8 cellular contexts compared by ENCODE assay signal in the genomic region with DNA sequence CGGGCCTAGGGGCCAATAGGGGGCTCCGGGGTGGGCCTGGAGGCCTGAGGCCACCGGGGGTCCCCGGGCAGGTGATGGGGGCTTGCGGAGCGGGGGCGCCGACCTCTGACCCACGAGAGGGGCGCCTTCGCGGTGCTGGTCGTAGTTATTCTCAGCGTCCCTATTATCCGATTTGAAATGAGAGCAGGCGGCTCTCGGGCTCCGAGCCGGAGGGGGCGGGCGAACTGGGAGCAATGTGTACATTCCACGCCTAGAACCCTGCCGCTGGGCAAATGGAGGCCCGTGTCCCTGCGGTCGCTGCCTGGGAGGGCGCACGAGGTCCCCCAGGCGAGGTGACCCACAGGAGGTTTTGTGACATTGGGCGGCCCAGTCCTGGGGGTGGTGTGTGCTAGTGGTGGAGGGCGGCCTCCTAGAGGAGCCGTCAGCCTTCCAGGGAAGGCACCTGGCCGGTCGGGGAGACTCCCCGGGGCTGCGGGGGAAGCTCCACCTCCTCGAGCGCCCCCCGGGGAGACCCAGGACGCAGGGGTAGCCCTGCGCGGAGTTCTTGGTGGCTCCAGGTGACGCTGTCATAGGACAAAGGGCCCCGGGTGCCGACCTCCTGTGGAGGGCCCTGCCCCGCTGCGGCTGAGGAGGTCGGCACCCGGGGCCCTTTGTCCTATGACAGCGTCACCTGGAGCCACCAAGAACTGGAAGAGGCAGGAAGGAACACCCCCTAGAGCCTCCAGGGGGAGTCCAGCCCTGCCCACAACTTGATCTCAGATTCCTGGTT.
DNase-seq lines count a peak whose midpoint lies in the region; ATAC-seq and TF ChIP-seq lines count a peak whose summit lies in the region.

No MANE protein-coding gene starts in this region.

- intact Hi-C loops in dendritic cell treated with granulocyte-macrophage colony-stimulating factor and Interleukin-4, amounts not matched to agents 40 ng/mL and 50 ng/mL, for 4 days (cut with micrococcal nuclease) = no loop called here
- intact Hi-C loops in lower lobe of right lung (cut with DNase I) = no loop called here

- H3K27ac ChIP-seq in lower lobe of right lung = peak overlapping the region; percentile 93

- H3K27me3 Mint-ChIP-seq in WTC11 (ENCODE audit: low read depth) = no peaks in the 10 kb centered on the region
- peaks cover under 1% of the 10 kb centered on the region for H3K27me3 Mint-ChIP-seq in dendritic cell treated with granulocyte-macrophage colony-stimulating factor and Interleukin-4, amounts not matched to agents 40 ng/mL and 50 ng/mL, for 4 days

- H3K36me3 ChIP-seq in lower lobe of right lung = no peaks in the 10 kb centered on the region

- peaks cover 13% of the 10 kb centered on the region; the same call in 1 of the 2 replicates for H3K4me1 Mint-ChIP-seq in WTC11
- H3K4me1 Mint-ChIP-seq in dendritic cell treated with granulocyte-macrophage colony-stimulating factor and Interleukin-4, amounts not matched to agents 40 ng/mL and 50 ng/mL, for 4 days (ENCODE audit: low read depth) = peaks cover 7% of the 10 kb centered on the region

- H3K4me3 ChIP-seq in lower lobe of right lung = peak overlapping the region; percentile 66

- ATAC-seq in GM19351 (IDR thresholded peaks at IDR 0.05; ENCODE audit: unreplicated experiment) (peak; percentile 9), WTC11 (no peak; the same call in 1 of the 2 replicates), lower lobe of right lung (peak; percentile 49 to 50), HG02588 (IDR thresholded peaks at IDR 0.05; ENCODE audit: unreplicated experiment) (no peak)

- TF ChIP-seq CTCF in WTC11 (IDR thresholded peaks at IDR 0.05) (no peak), lower lobe of right lung (IDR thresholded peaks at IDR 0.05) (no peak)

- peak overlapping the region; percentile 60 for H3K4me3 Mint-ChIP-seq in WTC11
- peak overlapping the region; percentile 94 for H3K4me3 Mint-ChIP-seq in dendritic cell treated with granulocyte-macrophage colony-stimulating factor and Interleukin-4, amounts not matched to agents 40 ng/mL and 50 ng/mL, for 4 days

- H3K36me3 Mint-ChIP-seq in WTC11 = peaks cover 14% of the 10 kb centered on the region
- H3K36me3 Mint-ChIP-seq in dendritic cell treated with granulocyte-macrophage colony-stimulating factor and Interleukin-4, amounts not matched to agents 40 ng/mL and 50 ng/mL, for 4 days (ENCODE audit: low read depth) = peaks cover 14% of the 10 kb centered on the region

- no peaks in the 10 kb centered on the region for H3K9me3 Mint-ChIP-seq in WTC11
- H3K9me3 Mint-ChIP-seq in dendritic cell treated with granulocyte-macrophage colony-stimulating factor and Interleukin-4, amounts not matched to agents 40 ng/mL and 50 ng/mL, for 4 days = no peaks in the 10 kb centered on the region

- H3K9me3 ChIP-seq in lower lobe of right lung = no peaks in the 10 kb centered on the region

- no peaks in the 10 kb centered on the region for H3K27me3 ChIP-seq in lower lobe of right lung (ENCODE audit: low read depth)

- DNase-seq in AML-193 (lab: John Stamatoyannopoulos, UW) = peak; percentile 0 to 1
- peak; percentile 48 for DNase-seq in NCI-H1105 treated with DMSO at 0.1 percent for 48 hours (lab: John Stamatoyannopoulos, UW)
- peak; percentile 24 for DNase-seq in WTC11 (ENCODE audit: low spot score)
- DNase-seq in lower lobe of right lung = peak; percentile 67
- peak; percentile 30 for DNase-seq in stimulated activated CD8-positive, alpha-beta memory T cell treated with anti-CD3 and anti-CD28 coated beads, Interleukin-4, amount 100 ng/mL, for 24 hours (ENCODE audit: low read depth)

- POLR2A ChIA-PET in WTC11 (lab: Charles Lee) = no interaction called here

- CTCF ChIA-PET in WTC11 (lab: Charles Lee) = interaction anchor here (0.5 kb wide), 1 partner anchor 64 kb away, joined by 3 read pairs; no protein-coding TSS in a partner anchor

- H3K27ac Mint-ChIP-seq in WTC11 = no peak overlapping the region
- H3K27ac Mint-ChIP-seq in dendritic cell treated with granulocyte-macrophage colony-stimulating factor and Interleukin-4, amounts not matched to agents 40 ng/mL and 50 ng/mL, for 4 days = peak overlapping the region; percentile 96

- no peaks in the 10 kb centered on the region for H3K4me1 ChIP-seq in lower lobe of right lung

TF ChIP-seq in WTC11, 78 proteins besides CTCF, POLR2A, EP300 and RAD21:
- TF ChIP-seq, protein P1, sequence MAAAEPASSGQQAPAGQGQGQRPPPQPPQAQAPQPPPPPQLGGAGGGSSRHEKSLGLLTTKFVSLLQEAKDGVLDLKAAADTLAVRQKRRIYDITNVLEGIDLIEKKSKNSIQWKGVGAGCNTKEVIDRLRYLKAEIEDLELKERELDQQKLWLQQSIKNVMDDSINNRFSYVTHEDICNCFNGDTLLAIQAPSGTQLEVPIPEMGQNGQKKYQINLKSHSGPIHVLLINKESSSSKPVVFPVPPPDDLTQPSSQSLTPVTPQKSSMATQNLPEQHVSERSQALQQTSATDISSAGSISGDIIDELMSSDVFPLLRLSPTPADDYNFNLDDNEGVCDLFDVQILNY (CRISPR knock-in tag; IDR thresholded peaks at IDR 0.05) = 0 out of 2 replicates have a peak, but pooled peaks have one; percentile 9
- TF ChIP-seq ZNF423 (CRISPR knock-in tag; IDR thresholded peaks at IDR 0.05) (peak; percentile 66), TCF7 (CRISPR knock-in tag; IDR thresholded peaks at IDR 0.05; ENCODE audit: low read depth) (no peak)
- TF ChIP-seq, protein P2, sequence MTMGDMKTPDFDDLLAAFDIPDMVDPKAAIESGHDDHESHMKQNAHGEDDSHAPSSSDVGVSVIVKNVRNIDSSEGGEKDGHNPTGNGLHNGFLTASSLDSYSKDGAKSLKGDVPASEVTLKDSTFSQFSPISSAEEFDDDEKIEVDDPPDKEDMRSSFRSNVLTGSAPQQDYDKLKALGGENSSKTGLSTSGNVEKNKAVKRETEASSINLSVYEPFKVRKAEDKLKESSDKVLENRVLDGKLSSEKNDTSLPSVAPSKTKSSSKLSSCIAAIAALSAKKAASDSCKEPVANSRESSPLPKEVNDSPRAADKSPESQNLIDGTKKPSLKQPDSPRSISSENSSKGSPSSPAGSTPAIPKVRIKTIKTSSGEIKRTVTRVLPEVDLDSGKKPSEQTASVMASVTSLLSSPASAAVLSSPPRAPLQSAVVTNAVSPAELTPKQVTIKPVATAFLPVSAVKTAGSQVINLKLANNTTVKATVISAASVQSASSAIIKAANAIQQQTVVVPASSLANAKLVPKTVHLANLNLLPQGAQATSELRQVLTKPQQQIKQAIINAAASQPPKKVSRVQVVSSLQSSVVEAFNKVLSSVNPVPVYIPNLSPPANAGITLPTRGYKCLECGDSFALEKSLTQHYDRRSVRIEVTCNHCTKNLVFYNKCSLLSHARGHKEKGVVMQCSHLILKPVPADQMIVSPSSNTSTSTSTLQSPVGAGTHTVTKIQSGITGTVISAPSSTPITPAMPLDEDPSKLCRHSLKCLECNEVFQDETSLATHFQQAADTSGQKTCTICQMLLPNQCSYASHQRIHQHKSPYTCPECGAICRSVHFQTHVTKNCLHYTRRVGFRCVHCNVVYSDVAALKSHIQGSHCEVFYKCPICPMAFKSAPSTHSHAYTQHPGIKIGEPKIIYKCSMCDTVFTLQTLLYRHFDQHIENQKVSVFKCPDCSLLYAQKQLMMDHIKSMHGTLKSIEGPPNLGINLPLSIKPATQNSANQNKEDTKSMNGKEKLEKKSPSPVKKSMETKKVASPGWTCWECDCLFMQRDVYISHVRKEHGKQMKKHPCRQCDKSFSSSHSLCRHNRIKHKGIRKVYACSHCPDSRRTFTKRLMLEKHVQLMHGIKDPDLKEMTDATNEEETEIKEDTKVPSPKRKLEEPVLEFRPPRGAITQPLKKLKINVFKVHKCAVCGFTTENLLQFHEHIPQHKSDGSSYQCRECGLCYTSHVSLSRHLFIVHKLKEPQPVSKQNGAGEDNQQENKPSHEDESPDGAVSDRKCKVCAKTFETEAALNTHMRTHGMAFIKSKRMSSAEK (CRISPR knock-in tag; IDR thresholded peaks at IDR 0.05; ENCODE audit: borderline replicate concordance) = no peak
TF ChIP-seq in WTC11: peak in this region for 2.

Comparison
In these comparisons a context has a peak if more than half of its experiments do, and no peak if none do; other contexts are left out.
1. DNase-seq: peak in every context shown above with its lines; median percentile 67 in lower lobe of right lung; 48 in NCI-H1105 treated with DMSO at 0.1 percent for 48 hours; 30 in stimulated activated CD8-positive, alpha-beta memory T cell treated with anti-CD3 and anti-CD28 coated beads, Interleukin-4, amount 100 ng/mL, for 24 hours; 24 in WTC11; 0 in AML-193.
2. ATAC-seq: peak in GM19351 (single experiment) and lower lobe of right lung (2 of 2); none in WTC11 (single experiment) and HG02588 (single experiment).